Comparison of ENCODE assay signal across 1 cellular context in the genomic region with DNA sequence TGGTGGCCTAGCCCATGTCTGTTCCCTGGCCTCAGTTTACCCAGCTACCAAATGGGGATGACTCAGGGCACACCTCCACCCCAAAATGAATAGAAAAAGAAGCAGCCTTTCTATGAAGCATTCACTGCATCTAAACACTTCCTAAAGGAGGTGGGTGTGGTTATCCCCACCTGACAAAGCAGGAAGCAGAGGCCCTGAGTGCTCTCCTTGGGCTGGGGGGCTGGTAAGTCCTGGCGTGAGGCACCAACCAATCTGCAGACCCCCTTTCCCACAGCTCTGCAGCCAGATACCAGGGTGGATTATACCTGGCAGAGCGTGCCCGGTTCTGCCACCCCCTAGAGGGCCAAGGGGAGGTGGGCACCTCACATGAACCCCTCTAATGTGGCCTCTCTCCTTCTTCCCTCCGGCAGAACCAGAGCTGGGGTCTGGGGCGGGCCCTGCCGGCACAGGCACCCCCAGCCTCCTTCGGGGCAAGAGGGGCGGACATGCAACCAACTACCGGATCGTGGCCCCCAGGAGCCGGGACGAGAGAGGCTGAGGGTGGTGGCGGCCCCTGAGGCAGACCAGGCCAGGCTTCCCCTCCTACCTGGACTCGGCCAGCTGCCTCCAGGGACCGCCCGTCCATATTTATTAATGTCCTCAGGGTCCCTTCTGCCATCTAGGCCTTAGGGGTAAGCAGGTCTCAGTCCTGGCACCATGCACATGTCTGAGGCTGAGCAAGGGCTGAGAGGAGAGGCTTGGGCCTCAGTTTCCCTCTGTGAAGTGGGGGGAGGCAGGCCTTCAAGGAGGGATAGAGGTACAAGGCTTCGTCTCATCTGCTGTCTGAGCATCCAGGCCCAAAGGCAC.
TF ChIP-seq lines count a peak whose summit lies in the region.

No MANE protein-coding gene starts in this region.

TF ChIP-seq in WTC11, 78 proteins besides CTCF, POLR2A, EP300 and RAD21 (continued from another document):
- TF ChIP-seq, protein P1, sequence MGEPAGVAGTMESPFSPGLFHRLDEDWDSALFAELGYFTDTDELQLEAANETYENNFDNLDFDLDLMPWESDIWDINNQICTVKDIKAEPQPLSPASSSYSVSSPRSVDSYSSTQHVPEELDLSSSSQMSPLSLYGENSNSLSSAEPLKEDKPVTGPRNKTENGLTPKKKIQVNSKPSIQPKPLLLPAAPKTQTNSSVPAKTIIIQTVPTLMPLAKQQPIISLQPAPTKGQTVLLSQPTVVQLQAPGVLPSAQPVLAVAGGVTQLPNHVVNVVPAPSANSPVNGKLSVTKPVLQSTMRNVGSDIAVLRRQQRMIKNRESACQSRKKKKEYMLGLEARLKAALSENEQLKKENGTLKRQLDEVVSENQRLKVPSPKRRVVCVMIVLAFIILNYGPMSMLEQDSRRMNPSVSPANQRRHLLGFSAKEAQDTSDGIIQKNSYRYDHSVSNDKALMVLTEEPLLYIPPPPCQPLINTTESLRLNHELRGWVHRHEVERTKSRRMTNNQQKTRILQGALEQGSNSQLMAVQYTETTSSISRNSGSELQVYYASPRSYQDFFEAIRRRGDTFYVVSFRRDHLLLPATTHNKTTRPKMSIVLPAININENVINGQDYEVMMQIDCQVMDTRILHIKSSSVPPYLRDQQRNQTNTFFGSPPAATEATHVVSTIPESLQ (CRISPR knock-in tag; IDR thresholded peaks at IDR 0.05) = no peak
- TF ChIP-seq, protein P2, sequence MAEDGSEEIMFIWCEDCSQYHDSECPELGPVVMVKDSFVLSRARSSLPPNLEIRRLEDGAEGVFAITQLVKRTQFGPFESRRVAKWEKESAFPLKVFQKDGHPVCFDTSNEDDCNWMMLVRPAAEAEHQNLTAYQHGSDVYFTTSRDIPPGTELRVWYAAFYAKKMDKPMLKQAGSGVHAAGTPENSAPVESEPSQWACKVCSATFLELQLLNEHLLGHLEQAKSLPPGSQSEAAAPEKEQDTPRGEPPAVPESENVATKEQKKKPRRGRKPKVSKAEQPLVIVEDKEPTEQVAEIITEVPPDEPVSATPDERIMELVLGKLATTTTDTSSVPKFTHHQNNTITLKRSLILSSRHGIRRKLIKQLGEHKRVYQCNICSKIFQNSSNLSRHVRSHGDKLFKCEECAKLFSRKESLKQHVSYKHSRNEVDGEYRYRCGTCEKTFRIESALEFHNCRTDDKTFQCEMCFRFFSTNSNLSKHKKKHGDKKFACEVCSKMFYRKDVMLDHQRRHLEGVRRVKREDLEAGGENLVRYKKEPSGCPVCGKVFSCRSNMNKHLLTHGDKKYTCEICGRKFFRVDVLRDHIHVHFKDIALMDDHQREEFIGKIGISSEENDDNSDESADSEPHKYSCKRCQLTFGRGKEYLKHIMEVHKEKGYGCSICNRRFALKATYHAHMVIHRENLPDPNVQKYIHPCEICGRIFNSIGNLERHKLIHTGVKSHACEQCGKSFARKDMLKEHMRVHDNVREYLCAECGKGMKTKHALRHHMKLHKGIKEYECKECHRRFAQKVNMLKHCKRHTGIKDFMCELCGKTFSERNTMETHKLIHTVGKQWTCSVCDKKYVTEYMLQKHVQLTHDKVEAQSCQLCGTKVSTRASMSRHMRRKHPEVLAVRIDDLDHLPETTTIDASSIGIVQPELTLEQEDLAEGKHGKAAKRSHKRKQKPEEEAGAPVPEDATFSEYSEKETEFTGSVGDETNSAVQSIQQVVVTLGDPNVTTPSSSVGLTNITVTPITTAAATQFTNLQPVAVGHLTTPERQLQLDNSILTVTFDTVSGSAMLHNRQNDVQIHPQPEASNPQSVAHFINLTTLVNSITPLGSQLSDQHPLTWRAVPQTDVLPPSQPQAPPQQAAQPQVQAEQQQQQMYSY (CRISPR knock-in tag; IDR thresholded peaks at IDR 0.05) = no peak
